In the genomic region with DNA sequence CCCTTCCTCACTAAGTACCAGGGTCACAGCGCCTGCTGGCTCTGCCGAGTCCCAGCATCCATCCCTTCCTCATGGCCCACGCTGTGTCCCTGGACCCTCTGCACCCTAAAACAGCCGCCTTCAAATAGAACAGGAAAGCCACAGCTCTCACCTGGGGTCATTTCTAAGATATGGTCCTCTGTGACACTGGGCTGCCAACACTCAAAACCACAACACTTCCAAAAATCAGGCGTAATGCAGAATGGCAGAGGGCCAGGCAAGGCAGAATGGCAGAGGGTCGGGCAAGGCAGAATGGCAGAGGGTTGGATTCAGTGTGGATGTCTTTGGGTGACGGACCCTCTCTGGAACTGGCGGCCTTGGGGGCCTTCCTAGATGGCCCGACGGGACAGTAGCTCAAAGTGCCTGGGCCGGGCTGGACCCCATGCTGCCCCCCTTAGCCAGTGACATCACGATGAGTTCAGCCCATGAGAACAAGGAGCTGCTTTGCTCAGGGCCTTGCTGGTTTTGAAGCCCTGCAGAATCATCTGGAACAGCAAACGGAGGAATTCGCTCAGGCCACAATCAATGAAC, we compare ENCODE assay signal across 1 cellular context.
TF ChIP-seq lines count a peak whose summit lies in the region.

No MANE protein-coding gene starts in this region.

TF ChIP-seq in SK-N-SH, 30 proteins besides CTCF, POLR2A, EP300 and RAD21 (continued from another document):
- TF ChIP-seq, protein P1, sequence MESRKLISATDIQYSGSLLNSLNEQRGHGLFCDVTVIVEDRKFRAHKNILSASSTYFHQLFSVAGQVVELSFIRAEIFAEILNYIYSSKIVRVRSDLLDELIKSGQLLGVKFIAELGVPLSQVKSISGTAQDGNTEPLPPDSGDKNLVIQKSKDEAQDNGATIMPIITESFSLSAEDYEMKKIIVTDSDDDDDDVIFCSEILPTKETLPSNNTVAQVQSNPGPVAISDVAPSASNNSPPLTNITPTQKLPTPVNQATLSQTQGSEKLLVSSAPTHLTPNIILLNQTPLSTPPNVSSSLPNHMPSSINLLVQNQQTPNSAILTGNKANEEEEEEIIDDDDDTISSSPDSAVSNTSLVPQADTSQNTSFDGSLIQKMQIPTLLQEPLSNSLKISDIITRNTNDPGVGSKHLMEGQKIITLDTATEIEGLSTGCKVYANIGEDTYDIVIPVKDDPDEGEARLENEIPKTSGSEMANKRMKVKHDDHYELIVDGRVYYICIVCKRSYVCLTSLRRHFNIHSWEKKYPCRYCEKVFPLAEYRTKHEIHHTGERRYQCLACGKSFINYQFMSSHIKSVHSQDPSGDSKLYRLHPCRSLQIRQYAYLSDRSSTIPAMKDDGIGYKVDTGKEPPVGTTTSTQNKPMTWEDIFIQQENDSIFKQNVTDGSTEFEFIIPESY (IDR thresholded peaks at IDR 0.05; ENCODE audit: borderline replicate concordance, low read depth) = no peak
